20 cellular contexts compared by ENCODE assay signal in genomic region chr17:32621612-32622312, GRCh38.
A peak's percentile ranks its signal among the peaks of the same experiment; 100 is the strongest.
DNase-seq lines count a peak whose midpoint lies in the region; ATAC-seq, FAIRE-seq and TF ChIP-seq lines count a peak whose summit lies in the region.
"Had no signal": no experiment of that assay in that cellular context is flagged by ENCODE, and none has a peak within 500 bp of the region (broad histone marks: within the 10 kb centered on the region; RNA-seq: fewer than 3 reads in every experiment).

No MANE protein-coding gene starts in this region.

- no peak overlapping the region for H3K4me3 ChIP-seq in breast epithelium
- no peak overlapping the region for H3K4me3 ChIP-seq in K562
- no peak overlapping the region for H3K4me3 ChIP-seq in iPS DF 6.9 (ENCODE audit: low read length)
- H3K4me3 ChIP-seq: heart right ventricle had no signal

- H3K4me1 Mint-ChIP-seq in MCF 10A (ENCODE audit: insufficient read depth, unreplicated experiment) = peaks cover 14% of the 10 kb centered on the region
- no peaks in the 10 kb centered on the region for H3K4me1 Mint-ChIP-seq in activated T-cell treated with anti-CD3 and anti-CD28 coated beads, Interleukin-2, amount 50 U/mL, for 4 hours (ENCODE audit: low read depth)
- no peaks in the 10 kb centered on the region for H3K4me1 Mint-ChIP-seq in CD4-positive, alpha-beta T cell (ENCODE audit: low read depth)
- H3K4me1 Mint-ChIP-seq: CD8-positive, alpha-beta memory T cell had no signal

- TF ChIP-seq CTCF in MCF 10A (IDR thresholded peaks at IDR 0.05; ENCODE audit: unreplicated experiment) (no peak), breast epithelium (IDR thresholded peaks at IDR 0.05) (no peak), K562 (IDR thresholded peaks at IDR 0.05 in 2 of 3, conservative IDR thresholded peaks at IDR 0.05 in 1 of 3; ENCODE audit: insufficient read depth in 2 of 3, low read depth in 1 of 3, low read length in 3 of 3) (no peak)
- no peak for TF ChIP-seq CTCF in CD4-positive, alpha-beta T cell (IDR thresholded peaks at IDR 0.05)

- FAIRE-seq in K562 (lab: Jason Lieb, UNC) = peak; percentile 11

- H3K36me3 ChIP-seq in breast epithelium (no peaks in the 10 kb centered on the region), K562 (ENCODE audit: control insufficient read depth, insufficient read depth, low read length) (no peaks in the 10 kb centered on the region), iPS DF 6.9 (ENCODE audit: control insufficient read depth, insufficient read depth, low read length) (no peaks in the 10 kb centered on the region)
- H3K36me3 ChIP-seq: heart right ventricle, WERI-Rb-1 had no signal

- H3K27ac ChIP-seq in breast epithelium = no peak overlapping the region
- no peak overlapping the region for H3K27ac ChIP-seq in K562 (ENCODE audit: extremely low read depth, low read depth, low read length)
- no peak overlapping the region for H3K27ac ChIP-seq in iPS DF 6.9 (ENCODE audit: low read length)
- no peak overlapping the region for H3K27ac ChIP-seq in CD4-positive, alpha-beta T cell (ENCODE audit: low read depth, low read length)
- H3K27ac ChIP-seq: heart right ventricle, WERI-Rb-1 had no signal

- H3K27me3 Mint-ChIP-seq in MCF 10A (ENCODE audit: insufficient read depth, unreplicated experiment) = no peaks in the 10 kb centered on the region
- H3K27me3 Mint-ChIP-seq in activated T-cell treated with anti-CD3 and anti-CD28 coated beads, Interleukin-2, amount 50 U/mL, for 4 hours (ENCODE audit: low read depth) = no peaks in the 10 kb centered on the region
- H3K27me3 Mint-ChIP-seq in CD4-positive, alpha-beta T cell = no peaks in the 10 kb centered on the region
- H3K27me3 Mint-ChIP-seq: CD8-positive, alpha-beta memory T cell had no signal

- BruUV-seq in MCF 10A (replicated peaks; lab: Mats Ljungman, UMichigan) (no TSS peak), K562 (replicated peaks; lab: Mats Ljungman, UMichigan) (no TSS peak)

- 45% methylated on average over 3 of the region's 3 CpGs for WGBS in K562 (ENCODE audit: insufficient coverage, low coverage, missing lambda C conversion rate)
- no CpG with 5 or more reads among the region's 3 CpGs for WGBS in iPS DF 6.9 (ENCODE audit: insufficient coverage, insufficient read length)

- H3K4me2 ChIP-seq in K562 (ENCODE audit: insufficient read depth, low read length) = no peak overlapping the region
- H3K4me2 ChIP-seq: SK-N-SH had no signal

- H3K4me1 ChIP-seq in breast epithelium = no peaks in the 10 kb centered on the region
- H3K4me1 ChIP-seq in K562 (replicated peaks in 1 of 2; ENCODE audit: control insufficient read depth in 2 of 2, insufficient read depth in 2 of 2, low read length in 2 of 2) = no peaks in the 10 kb centered on the region; a peak in 1 of 5 replicates
- peaks cover 2% of the 10 kb centered on the region; the same call in 1 of the 2 replicates for H3K4me1 ChIP-seq in iPS DF 6.9 (ENCODE audit: control insufficient read depth, insufficient read depth, low read length)
- H3K4me1 ChIP-seq: heart right ventricle had no signal

- DNase-seq in MCF 10A (ENCODE audit: unreplicated experiment) (peak; percentile 66), breast epithelium (ENCODE audit: low spot score in 2 of 2) (no peak), K562 (ENCODE audit: extremely low read depth in 1 of 4, low spot score in 3 of 4) (peak in 1 of 4 experiments; percentile 18), iPS DF 6.9 (ENCODE audit: low read depth, low spot score) (peak; percentile 41), NCI-H1105 treated with DMSO at 0.1 percent for 48 hours (lab: John Stamatoyannopoulos, UW) (no peak)
- no peak for DNase-seq in activated T-cell treated with anti-CD3 and anti-CD28 coated beads, Interleukin-2, amount 50 U/mL, for 4 hours
- no peak for DNase-seq in CD4-positive, alpha-beta T cell
- DNase-seq: 8988T; CD8-positive, alpha-beta memory T cell; central memory CD4-positive, alpha-beta T cell; GF-D8; heart right ventricle; NCI-H2171 treated with DMSO at 0.1 percent for 48 hours; SK-N-SH; stimulated activated naive CD4-positive, alpha-beta T cell treated with Interleukin-2 at 50 U/mL for 16 hours; WERI-Rb-1 had no signal

- no peaks in the 10 kb centered on the region for H3K79me2 ChIP-seq in K562 (ENCODE audit: control insufficient read depth, insufficient read depth, low read length)

- POLR2A ChIA-PET in MCF 10A (lab: Yijun Ruan, JAX) (interaction anchor here (1.7 kb wide), 1 partner anchor 160 kb away, joined by 3 read pairs; no protein-coding TSS in a partner anchor), K562 (lab: Yijun Ruan, JAX) (interaction anchor here (1.0 kb wide), 1 partner anchor 14 kb away, joined by 4 read pairs; no protein-coding TSS in a partner anchor)
- POLR2A ChIA-PET in CD4-positive, alpha-beta T cell (lab: Charles Lee) = no interaction called here

- TF ChIP-seq POLR2A in breast epithelium (IDR thresholded peaks at IDR 0.05) (no peak), K562 (conservative IDR thresholded peaks at IDR 0.05) (no peak)

- H3K27ac Mint-ChIP-seq in MCF 10A (ENCODE audit: low read depth, unreplicated experiment) = no peak overlapping the region
- no peak overlapping the region for H3K27ac Mint-ChIP-seq in CD4-positive, alpha-beta T cell

- H3K9ac ChIP-seq in K562 (ENCODE audit: insufficient read depth in 1 of 2, low read depth in 2 of 2, low read length in 2 of 2) = no peak overlapping the region
- H3K9ac ChIP-seq: SK-N-SH had no signal

- CTCF ChIA-PET in MCF 10A (lab: Yijun Ruan, JAX) = interaction anchor here (0.6 to 1.3 kb wide), 3 partner anchors 14 to 256 kb away, joined by 3 to 7 read pairs (median 3); no protein-coding TSS in a partner anchor
- CTCF ChIA-PET in K562 (lab: Yijun Ruan, JAX; ENCODE audit: low intra/inter-chr PET ratio) = no interaction called here
- CTCF ChIA-PET in CD4-positive, alpha-beta T cell (lab: Charles Lee) = no interaction called here

- in situ Hi-C loops in K562 (cut with MboI) = no loop called here

- H3K4me3 Mint-ChIP-seq in MCF 10A (ENCODE audit: unreplicated experiment) = no peak overlapping the region
- H3K4me3 Mint-ChIP-seq in activated T-cell treated with anti-CD3 and anti-CD28 coated beads, Interleukin-2, amount 50 U/mL, for 4 hours = no peak overlapping the region
- no peak overlapping the region for H3K4me3 Mint-ChIP-seq in CD4-positive, alpha-beta T cell
- H3K4me3 Mint-ChIP-seq: CD8-positive, alpha-beta memory T cell; neural crest cell had no signal

- no peaks in the 10 kb centered on the region for H3K36me3 Mint-ChIP-seq in MCF 10A (ENCODE audit: insufficient read depth, unreplicated experiment)
- no peaks in the 10 kb centered on the region for H3K36me3 Mint-ChIP-seq in activated T-cell treated with anti-CD3 and anti-CD28 coated beads, Interleukin-2, amount 50 U/mL, for 4 hours (ENCODE audit: insufficient read depth)
- no peaks in the 10 kb centered on the region for H3K36me3 Mint-ChIP-seq in CD4-positive, alpha-beta T cell (ENCODE audit: low read depth)
- H3K36me3 Mint-ChIP-seq: activated naive CD4-positive, alpha-beta T cell treated with anti-CD3 and anti-CD28 coated beads, Interleukin-2, amount 50 U/mL, for 72 hours; CD8-positive, alpha-beta memory T cell had no signal

- no peaks in the 10 kb centered on the region for H3K9me1 ChIP-seq in K562 (ENCODE audit: control insufficient read depth, insufficient read depth, low read length)

- ATAC-seq in K562 = peak; percentile 84
- no peak for ATAC-seq in activated T-cell treated with anti-CD3 and anti-CD28 coated beads, Interleukin-2, amount 50 U/mL, for 4 hours
- ATAC-seq in HG02840 (IDR thresholded peaks at IDR 0.05; ENCODE audit: low FRiP score, unreplicated experiment) = no peak
- no peak for ATAC-seq in CD4-positive, alpha-beta T cell (ENCODE audit: poor library complexity)
- ATAC-seq: activated naive CD4-positive, alpha-beta T cell treated with anti-CD3 and anti-CD28 coated beads, Interleukin-2, amount 50 U/mL, for 72 hours; heart right ventricle; sciatic nerve had no signal

- H3K9me3 Mint-ChIP-seq in MCF 10A (ENCODE audit: unreplicated experiment) = no peaks in the 10 kb centered on the region
- no peaks in the 10 kb centered on the region for H3K9me3 Mint-ChIP-seq in activated T-cell treated with anti-CD3 and anti-CD28 coated beads, Interleukin-2, amount 50 U/mL, for 4 hours
- H3K9me3 Mint-ChIP-seq in CD4-positive, alpha-beta T cell = no peaks in the 10 kb centered on the region
- H3K9me3 Mint-ChIP-seq: activated naive CD4-positive, alpha-beta T cell treated with anti-CD3 and anti-CD28 coated beads, Interleukin-2, amount 50 U/mL, for 72 hours; CD8-positive, alpha-beta memory T cell; neural crest cell had no signal

- H2AFZ ChIP-seq in K562 (ENCODE audit: low read depth, low read length) = no peak overlapping the region

- no peak for TF ChIP-seq RAD21 in K562 (CRISPR knock-in tag; conservative IDR thresholded peaks at IDR 0.05 in 1 of 2, IDR thresholded peaks at IDR 0.05 in 1 of 2)

- intact Hi-C loops in MCF 10A (cut with micrococcal nuclease) (no loop called here), breast epithelium (cut with DNase I; ENCODE audit: low total_unique reads) (no loop called here), K562 (cut with micrococcal nuclease) (no loop called here)
- intact Hi-C loops in CD4-positive, alpha-beta T cell (cut with DNase I, micrococcal nuclease) = no loop called here

- H3K27me3 ChIP-seq in breast epithelium = no peaks in the 10 kb centered on the region
- no peaks in the 10 kb centered on the region for H3K27me3 ChIP-seq in K562 (ENCODE audit: control insufficient read depth in 2 of 2, insufficient read depth in 2 of 2, low read length in 2 of 2)
- no peaks in the 10 kb centered on the region for H3K27me3 ChIP-seq in iPS DF 6.9 (ENCODE audit: control insufficient read depth, insufficient read depth, low read length)
- no peaks in the 10 kb centered on the region for H3K27me3 ChIP-seq in CD4-positive, alpha-beta T cell (ENCODE audit: control insufficient read depth, insufficient read depth, low read length)
- H3K27me3 ChIP-seq: heart right ventricle had no signal

- no peak for TF ChIP-seq EP300 in K562 (IDR thresholded peaks at IDR 0.05; ENCODE audit: low read length)

- H3K9me3 ChIP-seq in breast epithelium = no peaks in the 10 kb centered on the region
- H3K9me3 ChIP-seq in K562 (replicated peaks; ENCODE audit: control insufficient read depth, insufficient read depth, low read depth, low read length) = no peaks in the 10 kb centered on the region
- no peaks in the 10 kb centered on the region for H3K9me3 ChIP-seq in iPS DF 6.9 (ENCODE audit: control insufficient read depth, insufficient read depth, low read length)
- no peaks in the 10 kb centered on the region for H3K9me3 ChIP-seq in CD4-positive, alpha-beta T cell (ENCODE audit: control insufficient read depth, low read length)
- H3K9me3 ChIP-seq: heart right ventricle, SK-N-SH had no signal

- no peaks in the 10 kb centered on the region; the same call in 1 of the 2 replicates for H4K20me1 ChIP-seq in K562 (replicated peaks; ENCODE audit: control insufficient read depth, insufficient read depth, low read length)

TF ChIP-seq in K562, 482 proteins besides CTCF, POLR2A, EP300 and RAD21 (continues in another document):
- TF ChIP-seq, protein P1, sequence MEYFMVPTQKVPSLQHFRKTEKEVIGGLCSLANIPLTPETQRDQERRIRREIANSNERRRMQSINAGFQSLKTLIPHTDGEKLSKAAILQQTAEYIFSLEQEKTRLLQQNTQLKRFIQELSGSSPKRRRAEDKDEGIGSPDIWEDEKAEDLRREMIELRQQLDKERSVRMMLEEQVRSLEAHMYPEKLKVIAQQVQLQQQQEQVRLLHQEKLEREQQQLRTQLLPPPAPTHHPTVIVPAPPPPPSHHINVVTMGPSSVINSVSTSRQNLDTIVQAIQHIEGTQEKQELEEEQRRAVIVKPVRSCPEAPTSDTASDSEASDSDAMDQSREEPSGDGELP (CRISPR knock-in tag; IDR thresholded peaks at IDR 0.05; ENCODE audit: borderline replicate concordance) = no peak

Comparison
In these comparisons a context has a peak if more than half of its experiments do, and no peak if none do; other contexts are left out.
1. DNase-seq: peak in MCF 10A (single experiment) and iPS DF 6.9 (single experiment); none in breast epithelium (0 of 2), NCI-H1105 treated with DMSO at 0.1 percent for 48 hours (single experiment), activated T-cell treated with anti-CD3 and anti-CD28 coated beads, Interleukin-2, amount 50 U/mL, for 4 hours (single experiment) and CD4-positive, alpha-beta T cell (0 of 10).